Comparison of ENCODE assay signal across 12 cellular contexts in the genomic region with DNA sequence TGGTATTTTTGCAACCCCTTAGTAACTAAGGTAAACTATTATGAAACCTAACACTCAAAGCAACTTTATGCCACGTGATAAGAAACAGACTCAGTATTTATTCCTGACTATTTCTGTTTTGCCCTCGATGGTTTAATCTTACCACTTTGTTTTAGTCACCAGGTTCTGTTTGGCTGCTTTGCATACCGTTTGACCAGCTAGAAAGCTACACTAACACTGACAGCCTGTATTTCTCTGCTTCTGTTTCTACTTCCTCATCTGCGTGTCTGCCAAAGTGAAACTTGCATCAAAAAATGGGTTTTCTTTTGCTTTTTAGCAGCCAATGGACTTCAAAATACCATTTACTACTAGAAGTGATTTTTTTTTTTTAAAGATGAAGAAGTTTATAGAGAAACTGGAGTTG.
DNase-seq lines count a peak whose midpoint lies in the region; ATAC-seq and TF ChIP-seq lines count a peak whose summit lies in the region.
"Had no signal": no experiment of that assay in that cellular context is flagged by ENCODE, and none has a peak within 500 bp of the region (broad histone marks: within the 10 kb centered on the region; RNA-seq: fewer than 3 reads in every experiment).

No MANE protein-coding gene starts in this region.

- H3K4me3 ChIP-seq in GM12865 (ENCODE audit: low read depth, low read length): peak overlapping the region; percentile 34
- no peak overlapping the region for H3K4me3 ChIP-seq in OCI-LY1 (ENCODE audit: low read depth, low read length, poor library complexity, severe bottlenecking)
- H3K4me3 ChIP-seq: BLaER1 treated with 17β-estradiol and CSF1 and Interleukin-3, amounts not matched to agents 10 nM and 100 nM; transverse colon had no signal

- no peaks in the 10 kb centered on the region for H3K36me3 Mint-ChIP-seq in T-helper 17 cell (ENCODE audit: low read depth)
- H3K36me3 Mint-ChIP-seq: activated naive CD8-positive, alpha-beta T cell had no signal

- no peak overlapping the region for H3K4me3 Mint-ChIP-seq in T-helper 17 cell
- H3K4me3 Mint-ChIP-seq: activated naive CD8-positive, alpha-beta T cell had no signal

- no peak overlapping the region for H3K27ac Mint-ChIP-seq in T-helper 17 cell
- H3K27ac Mint-ChIP-seq: activated naive CD8-positive, alpha-beta T cell had no signal

- H3K9me2 ChIP-seq in OCI-LY1 (ENCODE audit: low read depth, low read length): no peaks in the 10 kb centered on the region

- TF ChIP-seq CTCF in GM12865 (IDR thresholded peaks at IDR 0.05; ENCODE audit: insufficient read depth, low read depth, low read length, missing control alignments) (no peak), OCI-LY1 (IDR thresholded peaks at IDR 0.05; ENCODE audit: low read length) (no peak)

- H3K27me3 ChIP-seq in OCI-LY1 (ENCODE audit: insufficient read depth, low read length): no peaks in the 10 kb centered on the region
- H3K27me3 ChIP-seq: BLaER1 treated with 17β-estradiol and CSF1 and Interleukin-3, amounts not matched to agents 10 nM and 100 nM; transverse colon had no signal

- H3K27me3 Mint-ChIP-seq in T-helper 17 cell: no peaks in the 10 kb centered on the region
- H3K27me3 Mint-ChIP-seq: activated naive CD8-positive, alpha-beta T cell had no signal

- H3K4me1 ChIP-seq in OCI-LY1 (ENCODE audit: insufficient read depth, low read length, severe bottlenecking): peaks cover 8% of the 10 kb centered on the region

- no peaks in the 10 kb centered on the region for H3K36me3 ChIP-seq in OCI-LY1 (ENCODE audit: insufficient read depth, low read length)
- H3K36me3 ChIP-seq: BLaER1 treated with 17β-estradiol and CSF1 and Interleukin-3, amounts not matched to agents 10 nM and 100 nM; transverse colon had no signal

- no peak overlapping the region for H2AFZ ChIP-seq in OCI-LY1 (ENCODE audit: low read length)

- H3K4me1 Mint-ChIP-seq in T-helper 17 cell: no peaks in the 10 kb centered on the region

- no peaks in the 10 kb centered on the region for H4K20me1 ChIP-seq in OCI-LY1 (ENCODE audit: insufficient read depth, low read length)
- H4K20me1 ChIP-seq: BLaER1 treated with 17β-estradiol and CSF1 and Interleukin-3, amounts not matched to agents 10 nM and 100 nM had no signal

- no peaks in the 10 kb centered on the region for H3K79me2 ChIP-seq in OCI-LY1 (ENCODE audit: insufficient read depth, low read length)

- H3K9me3 ChIP-seq in OCI-LY1 (ENCODE audit: low read length): no peaks in the 10 kb centered on the region
- H3K9me3 ChIP-seq in T-helper 17 cell (ENCODE audit: control insufficient read depth, low read length, poor library complexity, severe bottlenecking): no peaks in the 10 kb centered on the region
- H3K9me3 ChIP-seq: BLaER1 treated with 17β-estradiol and CSF1 and Interleukin-3, amounts not matched to agents 10 nM and 100 nM; transverse colon had no signal

- H3K9ac ChIP-seq in OCI-LY1 (ENCODE audit: low read length): no peak overlapping the region
- H3K9ac ChIP-seq: BLaER1 treated with 17β-estradiol and CSF1 and Interleukin-3, amounts not matched to agents 10 nM and 100 nM had no signal

- no peaks in the 10 kb centered on the region for H3F3A ChIP-seq in OCI-LY1 (ENCODE audit: insufficient read depth, low read length)

- H3K4me2 ChIP-seq in OCI-LY1 (ENCODE audit: low read length): 0 out of 2 replicates have a peak overlapping the region, but pooled peaks have one; percentile 11

- no peak overlapping the region for H3K27ac ChIP-seq in OCI-LY1 (ENCODE audit: low read depth, low read length, poor library complexity, severe bottlenecking)
- H3K27ac ChIP-seq: BLaER1 treated with 17β-estradiol and CSF1 and Interleukin-3, amounts not matched to agents 10 nM and 100 nM had no signal

- peak; percentile 92 for ATAC-seq in GM19468 (IDR thresholded peaks at IDR 0.05; ENCODE audit: extremely low read depth, unreplicated experiment)
- peak; percentile 90 for ATAC-seq in HG03060 (IDR thresholded peaks at IDR 0.05; ENCODE audit: low read depth, unreplicated experiment)
- no peak for ATAC-seq in T-helper 17 cell

- DNase-seq in GM12865 (ENCODE audit: low read depth) (peak; percentile 84), NCI-H524 (lab: John Stamatoyannopoulos, UW) (no peak), T-helper 17 cell (no peak), DMS114 treated with DMSO at 0.1 percent for 48 hours (lab: John Stamatoyannopoulos, UW; ENCODE audit: unreplicated experiment) (no peak), epidermal melanocyte (ENCODE audit: insufficient read length, low spot score) (no peak)
- DNase-seq: NCI-H187 treated with DMSO at 0.1 percent for 48 hours, transverse colon had no signal
